In the genomic region with DNA sequence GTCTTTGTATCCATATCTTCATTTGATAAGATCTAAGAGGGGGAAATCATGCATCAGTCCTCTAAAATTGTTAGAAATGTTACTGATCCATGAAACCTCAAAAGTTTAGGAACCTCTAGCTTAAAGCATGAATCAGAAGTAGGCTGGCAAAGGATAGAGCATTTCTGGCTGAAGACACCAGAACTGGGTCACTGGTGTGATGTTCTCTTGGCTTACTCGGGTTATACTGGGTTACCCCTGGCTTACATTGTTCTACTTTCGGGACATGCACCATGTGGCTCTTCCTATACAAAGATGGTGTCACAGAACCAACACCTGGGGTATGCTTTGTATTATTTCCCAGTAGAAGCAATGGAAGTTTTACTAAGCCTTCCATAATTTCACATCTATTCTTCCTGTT, we compare ENCODE assay signal across 5 cellular contexts.
"Had no signal": no experiment of that assay in that cellular context is flagged by ENCODE, and none has a peak within 500 bp of the region (broad histone marks: within the 10 kb centered on the region; RNA-seq: fewer than 3 reads in every experiment).

No MANE protein-coding gene starts in this region.

- H3K27ac ChIP-seq: HL-60 had no signal

- H3K36me3 Mint-ChIP-seq: IgD-negative memory B cell had no signal

- H3K4me3 ChIP-seq: K562 had no signal

- ATAC-seq: HepG2, K562 had no signal

- H3K4me1 Mint-ChIP-seq: IgD-negative memory B cell had no signal

- DNase-seq: IMR-90 had no signal

- H3K27ac Mint-ChIP-seq: IgD-negative memory B cell had no signal

- H3K4me3 Mint-ChIP-seq: IgD-negative memory B cell had no signal
